In genomic region chr12:29380536-29381523, GRCh38 we compare ENCODE assay signal across 8 cellular contexts. TPM values are rescaled to one million over a fixed set of nuclear protein-coding genes. Genes with fewer than 3 reads are reported as not detected.
DNase-seq lines count a peak whose midpoint lies in the region; ATAC-seq and TF ChIP-seq lines count a peak whose summit lies in the region.

Gene ERGIC2, minus strand, starts transcription at chr12:29381172. Its CDS starts 9,539 bp downstream, at chr12:29371633.

- H3K27ac ChIP-seq in ACC112 (ENCODE audit: low read depth, low read length) (peak within 1 kb of the TSS; percentile 81), VCaP (peak within 1 kb of the TSS; percentile 98), breast epithelium (peak within 1 kb of the TSS; percentile 89 to 95), skeletal muscle tissue (ENCODE audit: low read depth, low read length) (peak within 1 kb of the TSS; percentile 72)

- TF ChIP-seq CTCF in VCaP (conservative IDR thresholded peaks at IDR 0.05) (no peak), breast epithelium (IDR thresholded peaks at IDR 0.05) (no peak)

- H3K79me2 ChIP-seq in ACC112 (ENCODE audit: control insufficient read depth, insufficient read depth, low read length, unreplicated experiment), result peaks cover 50% of the 10 kb centered on the region

- H3K4me1 ChIP-seq in ACC112 (ENCODE audit: control insufficient read depth, insufficient read depth, low read length, unreplicated experiment) (peaks cover 7% of the 10 kb centered on the region), breast epithelium (no peaks in the 10 kb centered on the region), skeletal muscle tissue (ENCODE audit: control insufficient read depth in 3 of 3, insufficient read depth in 3 of 3, low read length in 3 of 3) (peaks cover 0 to 8% (median 6%) of the 10 kb centered on the region in 3 donors)

- peak within 1 kb of the TSS; percentile 90 for H3K4me3 ChIP-seq in ACC112 (ENCODE audit: low read depth, low read length)
- H3K4me3 ChIP-seq in breast epithelium, result peak within 1 kb of the TSS; percentile 66 to 87 (median 77)
- peak within 1 kb of the TSS; percentile 92 for H3K4me3 ChIP-seq in iPS-18c (ENCODE audit: insufficient read depth, low read depth, low read length)
- peak within 1 kb of the TSS; percentile 88 to 100 (median 98) for H3K4me3 ChIP-seq in skeletal muscle tissue (ENCODE audit: low read length in 3 of 3)

- peak within 1 kb of the TSS; percentile 93 for H2AFZ ChIP-seq in ACC112 (ENCODE audit: low read length, unreplicated experiment)

- ATAC-seq in GM18870 (IDR thresholded peaks at IDR 0.05; ENCODE audit: unreplicated experiment), result peak; percentile 98
- ATAC-seq in HG03135 (IDR thresholded peaks at IDR 0.05; ENCODE audit: unreplicated experiment), result peak; percentile 97

- H3K9ac ChIP-seq in skeletal muscle tissue (ENCODE audit: low read depth in 1 of 3, low read length in 3 of 3), result peak within 1 kb of the TSS; percentile 86 to 98 (median 94)

- H3K27me3 ChIP-seq in ACC112 (ENCODE audit: insufficient read depth, low read length) (no peaks in the 10 kb centered on the region), breast epithelium (no peaks in the 10 kb centered on the region), skeletal muscle tissue (ENCODE audit: control insufficient read depth in 3 of 3, insufficient read depth in 3 of 3, low read length in 3 of 3) (no peaks in the 10 kb centered on the region)

- intact Hi-C loops in breast epithelium (cut with DNase I; ENCODE audit: low total_unique reads), result no loop called here

- H3K9me3 ChIP-seq in breast epithelium, result no peaks in the 10 kb centered on the region
- H3K9me3 ChIP-seq in iPS-18c (ENCODE audit: control insufficient read depth, insufficient read depth, low read length), result no peaks in the 10 kb centered on the region
- H3K9me3 ChIP-seq in skeletal muscle tissue (ENCODE audit: control insufficient read depth in 3 of 3, low read length in 3 of 3), result no peaks in the 10 kb centered on the region

- peak; percentile 57 for TF ChIP-seq POLR2A in breast epithelium (IDR thresholded peaks at IDR 0.05)

- DNase-seq in NCI-H2196 treated with DMSO at 0.1 percent for 48 hours (lab: John Stamatoyannopoulos, UW; ENCODE audit: unreplicated experiment) (peak; percentile 100), breast epithelium (ENCODE audit: low spot score in 2 of 2) (peak; percentile 88 to 94)

- peaks cover 18% of the 10 kb centered on the region for H3K36me3 ChIP-seq in ACC112 (ENCODE audit: insufficient read depth, low read length)
- H3K36me3 ChIP-seq in breast epithelium, result no peaks in the 10 kb centered on the region
- peaks cover 0 to 3% (median 0%) of the 10 kb centered on the region in 3 donors for H3K36me3 ChIP-seq in skeletal muscle tissue (ENCODE audit: control insufficient read depth in 3 of 3, insufficient read depth in 3 of 3, low read length in 3 of 3)

RNA-seq across cellular contexts. Expression of gene ERGIC2, which starts in this region (rescaled TPM):
- total RNA-seq in breast epithelium, result 10 to 100 TPM; 23.9 to 80.2 (median 46.1) TPM
- 19.8 TPM for total RNA-seq in skeletal muscle tissue

Comparison
In these comparisons a context has a peak if more than half of its experiments do, and no peak if none do; other contexts are left out.
1. Peak in every context shown above with its lines: DNase-seq, ATAC-seq, H3K4me3 ChIP-seq and H3K27ac ChIP-seq.